17 cellular contexts compared by ENCODE assay signal in genomic region chr7:12839508-12840153, GRCh38.
DNase-seq lines count a peak whose midpoint lies in the region; ATAC-seq and TF ChIP-seq lines count a peak whose summit lies in the region.
"Had no signal": no experiment of that assay in that cellular context is flagged by ENCODE, and none has a peak within 500 bp of the region (broad histone marks: within the 10 kb centered on the region; RNA-seq: fewer than 3 reads in every experiment).

No MANE protein-coding gene starts in this region.

- H3K9ac ChIP-seq in NT2/D1 (ENCODE audit: insufficient read length, low read depth) (no peak overlapping the region), iPS-15b (ENCODE audit: low read depth, low read length) (no peak overlapping the region)

- intact Hi-C loops in A673 (cut with micrococcal nuclease; ENCODE audit: unreplicated experiment): no loop called here
- intact Hi-C loops in prostate gland (cut with DNase I): no loop called here

- H3K4me3 ChIP-seq in A673 (ENCODE audit: low read depth, low read length, poor library complexity, severe bottlenecking) (no peak overlapping the region), NT2/D1 (ENCODE audit: insufficient read length, low read depth) (no peak overlapping the region), iPS-15b (ENCODE audit: low read depth, low read length) (peak overlapping the region; percentile 40), BE2C (ENCODE audit: low read depth, low read length) (no peak overlapping the region), prostate gland (no peak overlapping the region)
- H3K4me3 ChIP-seq: cardiac muscle cell, skin epidermis had no signal

- TF ChIP-seq POLR2A in prostate gland (IDR thresholded peaks at IDR 0.05): no peak

- no peak for ATAC-seq in GM19324 (IDR thresholded peaks at IDR 0.05; ENCODE audit: low FRiP score, unreplicated experiment)
- ATAC-seq: stimulated activated naive CD8-positive, alpha-beta T cell treated with anti-CD3 and anti-CD28 coated beads, Interleukin-15, Interleukin-2, amounts not matched to agents 100 U/mL and 50 U/mL, for 24 hours had no signal

- H3K27ac ChIP-seq in A673 (ENCODE audit: low read depth, low read length, poor library complexity, severe bottlenecking) (no peak overlapping the region), prostate gland (no peak overlapping the region)
- H3K27ac ChIP-seq: cardiac muscle cell, WERI-Rb-1 had no signal

- 78% methylated on average over 10 of the region's 11 CpGs for WGBS in prostate gland

- CTCF ChIA-PET in A673 (lab: Charles Lee) (no interaction called here), HEK293T (lab: Yijun Ruan, JAX) (no interaction called here)

- DNase-seq in A673 (ENCODE audit: low spot score) (peak; percentile 33), HEK293T (ENCODE audit: extremely low spot score) (peak; percentile 18), NT2/D1 (ENCODE audit: low read depth, low spot score) (peak; percentile 66), BE2C (no peak), NCI-H1436 (lab: John Stamatoyannopoulos, UW) (no peak), prostate gland (ENCODE audit: low spot score) (no peak)
- DNase-seq: Caco-2; effector memory CD4-positive, alpha-beta T cell; foreskin fibroblast; mesenchymal stem cell; NCI-H2081; stimulated activated naive CD8-positive, alpha-beta T cell treated with anti-CD3 and anti-CD28 coated beads, Interleukin-15, Interleukin-2, amounts not matched to agents 100 U/mL and 50 U/mL, for 24 hours; WERI-Rb-1 had no signal

- POLR2A ChIA-PET in A673 (lab: Charles Lee; ENCODE audit: low non-redundant PET): no interaction called here
- POLR2A ChIA-PET in HEK293T (lab: Yijun Ruan, JAX): no interaction called here

- no peaks in the 10 kb centered on the region for H3K9me3 ChIP-seq in A673 (ENCODE audit: low read depth, low read length, poor library complexity, severe bottlenecking)
- no peaks in the 10 kb centered on the region for H3K9me3 ChIP-seq in NT2/D1 (ENCODE audit: insufficient read depth, low read length)
- peaks cover 6% of the 10 kb centered on the region for H3K9me3 ChIP-seq in iPS-15b (ENCODE audit: control insufficient read depth, insufficient read depth, low read length)
- no peaks in the 10 kb centered on the region for H3K9me3 ChIP-seq in BE2C
- H3K9me3 ChIP-seq in prostate gland: no peaks in the 10 kb centered on the region

- TF ChIP-seq CTCF in A673 (conservative IDR thresholded peaks at IDR 0.05; ENCODE audit: low read depth, low read length): no peak
- TF ChIP-seq CTCF in BE2C (IDR thresholded peaks at IDR 0.05; ENCODE audit: low read depth, low read length): no peak
- no peak for TF ChIP-seq CTCF in prostate gland (IDR thresholded peaks at IDR 0.05)

- no TSS peak for BruUV-seq in A673 (replicated peaks; lab: Mats Ljungman, UMichigan)

- no peaks in the 10 kb centered on the region for H3K36me3 ChIP-seq in A673 (ENCODE audit: insufficient read depth, low read length, poor library complexity, severe bottlenecking)
- no peaks in the 10 kb centered on the region for H3K36me3 ChIP-seq in NT2/D1 (ENCODE audit: insufficient read depth, insufficient read length, low read length)
- no peaks in the 10 kb centered on the region for H3K36me3 ChIP-seq in iPS-15b (ENCODE audit: control insufficient read depth, insufficient read depth, low read length)
- no peaks in the 10 kb centered on the region for H3K36me3 ChIP-seq in BE2C
- H3K36me3 ChIP-seq in prostate gland: no peaks in the 10 kb centered on the region
- H3K36me3 ChIP-seq: cardiac muscle cell, WERI-Rb-1 had no signal

- peaks cover 3% of the 10 kb centered on the region for H3K27me3 ChIP-seq in A673 (replicated peaks; ENCODE audit: insufficient read depth, low read depth, low read length, poor library complexity)
- no peaks in the 10 kb centered on the region for H3K27me3 ChIP-seq in NT2/D1 (ENCODE audit: insufficient read depth, insufficient read length)
- H3K27me3 ChIP-seq in iPS-15b (ENCODE audit: control insufficient read depth, insufficient read depth, low read length): no peaks in the 10 kb centered on the region
- no peaks in the 10 kb centered on the region for H3K27me3 ChIP-seq in BE2C
- no peaks in the 10 kb centered on the region for H3K27me3 ChIP-seq in prostate gland (replicated peaks; ENCODE audit: insufficient read depth)
- H3K27me3 ChIP-seq: cardiac muscle cell had no signal

- no peaks in the 10 kb centered on the region for H3K4me1 ChIP-seq in A673 (ENCODE audit: insufficient read depth, low read length, poor library complexity, severe bottlenecking)
- H3K4me1 ChIP-seq in NT2/D1 (ENCODE audit: insufficient read depth, insufficient read length): no peaks in the 10 kb centered on the region
- peaks cover 6% of the 10 kb centered on the region for H3K4me1 ChIP-seq in iPS-15b (ENCODE audit: control insufficient read depth, insufficient read depth, low read length)
- no peaks in the 10 kb centered on the region for H3K4me1 ChIP-seq in BE2C
- no peaks in the 10 kb centered on the region for H3K4me1 ChIP-seq in prostate gland (replicated peaks)

TF ChIP-seq in HEK293T, 16 proteins besides CTCF, POLR2A, EP300 and RAD21:
- TF ChIP-seq SUZ12 (IDR thresholded peaks at IDR 0.05) (no peak), FOXA1 (IDR thresholded peaks at IDR 0.05) (no peak), ARNT (IDR thresholded peaks at IDR 0.05) (no peak), SP1 (IDR thresholded peaks at IDR 0.05) (no peak), ZNF384 (IDR thresholded peaks at IDR 0.05) (no peak), FOXM1 (IDR thresholded peaks at IDR 0.05; ENCODE audit: borderline replicate concordance) (no peak), BHLHE40 (IDR thresholded peaks at IDR 0.05; ENCODE audit: borderline replicate concordance) (no peak), TARDBP (IDR thresholded peaks at IDR 0.05) (no peak), CTBP1 (IDR thresholded peaks at IDR 0.05; ENCODE audit: borderline replicate concordance) (no peak), ELF4 (IDR thresholded peaks at IDR 0.05) (no peak), LEF1 (IDR thresholded peaks at IDR 0.05; ENCODE audit: borderline replicate concordance) (no peak), L3MBTL2 (conservative IDR thresholded peaks at IDR 0.05) (no peak), FOXK2 (IDR thresholded peaks at IDR 0.05) (no peak), HDGF (IDR thresholded peaks at IDR 0.05; ENCODE audit: borderline replicate concordance) (no peak), PKNOX1 (IDR thresholded peaks at IDR 0.05) (no peak), NFRKB (IDR thresholded peaks at IDR 0.05) (no peak)
TF ChIP-seq in HEK293T: peak in this region for 0.

Comparison
In these comparisons a context has a peak if more than half of its experiments do, and no peak if none do; other contexts are left out.
1. DNase-seq: peak in A673 (single experiment), HEK293T (single experiment) and NT2/D1 (single experiment); none in BE2C (single experiment), NCI-H1436 (single experiment) and prostate gland (single experiment).